Comparison of ENCODE assay signal across 17 cellular contexts in the genomic region with DNA sequence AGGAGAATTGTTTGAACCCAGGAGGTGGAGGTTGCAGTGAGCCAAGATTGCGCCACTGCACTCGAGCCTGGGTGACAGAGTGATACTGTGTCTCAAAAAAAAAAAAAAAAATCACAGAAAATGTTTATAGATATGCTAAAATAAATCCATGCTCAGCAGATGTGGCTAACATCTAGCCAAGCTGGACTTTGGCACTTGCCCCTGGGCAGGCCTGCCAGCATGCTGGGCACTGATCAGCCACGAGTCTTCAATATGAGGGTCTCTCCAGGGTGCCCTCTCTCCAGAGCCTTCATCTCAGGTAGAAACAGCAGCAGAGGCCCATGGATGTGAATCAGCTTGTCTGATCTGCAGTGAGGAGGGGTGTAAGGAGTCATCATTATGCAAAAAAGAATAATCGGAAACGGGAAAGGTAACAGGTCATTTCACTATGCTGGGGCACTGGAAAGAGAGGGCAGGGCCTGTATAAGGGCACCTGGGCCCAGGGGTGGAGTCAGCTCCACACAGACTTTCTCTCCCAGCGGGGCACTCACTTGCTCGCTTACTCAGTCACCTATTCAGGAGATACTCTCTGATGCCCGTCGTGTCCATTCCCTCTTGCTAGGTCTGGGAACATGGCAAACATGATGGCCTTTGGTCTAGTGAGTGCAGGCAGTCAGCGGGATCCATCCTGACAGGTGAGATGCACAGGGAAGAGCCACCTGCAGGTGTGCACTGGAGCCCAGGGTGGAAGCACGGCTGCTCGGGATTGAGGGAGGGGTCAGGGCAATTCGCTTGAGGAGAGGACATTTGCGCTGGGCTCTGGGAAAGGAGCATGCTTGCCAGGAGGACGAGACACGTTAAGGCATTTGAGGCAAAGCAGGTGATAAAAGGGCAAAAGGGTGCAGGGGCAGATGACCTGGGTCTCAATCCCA. TPM values are rescaled to one million over a fixed set of nuclear protein-coding genes. Genes with fewer than 3 reads are reported as not detected.
"Had no signal": no experiment of that assay in that cellular context is flagged by ENCODE, and none has a peak within 500 bp of the region (broad histone marks: within the 10 kb centered on the region; RNA-seq: fewer than 3 reads in every experiment).

No MANE protein-coding gene starts in this region.

- H3K36me3 Mint-ChIP-seq: activated CD4-positive, alpha-beta memory T cell treated with anti-CD3 and anti-CD28 coated beads for 36 hours had no signal

- ATAC-seq: heart right ventricle; stimulated activated naive CD8-positive, alpha-beta T cell treated with anti-CD3 and anti-CD28 coated beads, Interleukin-15, Interleukin-2, amounts not matched to agents 100 U/mL and 50 U/mL, for 24 hours; upper lobe of right lung had no signal

- H3K4me1 Mint-ChIP-seq: neural crest cell had no signal

- H3K27me3 ChIP-seq: heart right ventricle, sigmoid colon, upper lobe of right lung had no signal

- H3K27ac ChIP-seq: coronary artery, heart right ventricle, left ventricle myocardium inferior, sigmoid colon, upper lobe of right lung had no signal

- H3K9me3 ChIP-seq: heart right ventricle, left ventricle myocardium inferior, sigmoid colon, upper lobe of right lung had no signal

- H3K9me3 Mint-ChIP-seq: activated CD4-positive, alpha-beta memory T cell treated with anti-CD3 and anti-CD28 coated beads for 36 hours; activated naive CD4-positive, alpha-beta T cell treated with anti-CD3 and anti-CD28 coated beads for 36 hours; neural crest cell; T-helper 2 cell treated with Interferon-gamma antibody and Interleukin-4, amounts not matched to agents 5 μg/mL and 100 μg/mL, for 36 hours had no signal

- H3K27ac Mint-ChIP-seq: activated CD4-positive, alpha-beta memory T cell treated with anti-CD3 and anti-CD28 coated beads for 36 hours; activated naive CD4-positive, alpha-beta T cell treated with anti-CD3 and anti-CD28 coated beads for 36 hours; T-helper 2 cell treated with Interferon-gamma antibody and Interleukin-4, amounts not matched to agents 5 μg/mL and 100 μg/mL, for 36 hours had no signal

- H3K4me3 Mint-ChIP-seq: activated CD4-positive, alpha-beta memory T cell treated with anti-CD3 and anti-CD28 coated beads for 36 hours; activated naive CD4-positive, alpha-beta T cell treated with anti-CD3 and anti-CD28 coated beads for 36 hours; neural crest cell; T-helper 2 cell treated with Interferon-gamma antibody and Interleukin-4, amounts not matched to agents 5 μg/mL and 100 μg/mL, for 36 hours had no signal

- H3K36me3 ChIP-seq: left ventricle myocardium inferior, sigmoid colon, upper lobe of right lung had no signal

- H3K4me3 ChIP-seq: coronary artery, heart right ventricle, left ventricle myocardium inferior, sigmoid colon, upper lobe of right lung had no signal

- H3K4me1 ChIP-seq: heart right ventricle, left ventricle myocardium inferior, sigmoid colon, upper lobe of right lung had no signal

- DNase-seq: activated CD4-positive, alpha-beta memory T cell treated with anti-CD3 and anti-CD28 coated beads for 36 hours; activated CD4-positive, CD25-positive, alpha-beta regulatory T cell treated with anti-CD3 and anti-CD28 coated beads, Interleukin-2, amount 50 U/mL, for 72 hours; activated naive CD4-positive, alpha-beta T cell treated with anti-CD3 and anti-CD28 coated beads for 36 hours; activated T-cell treated with anti-CD3 and anti-CD28 coated beads, Interleukin-2, amount 50 U/mL, for 48 hours; caudate nucleus; effector CD4-positive, alpha-beta T cell; foreskin melanocyte; heart right ventricle; left ventricle myocardium inferior; sigmoid colon; stimulated activated CD4-positive, alpha-beta T cell treated with anti-CD3 and anti-CD28 coated beads, Interleukin-12 subunit alpha, Interleukin-12 subunit beta, amount 100 ng/mL, for 4 hours; stimulated activated naive CD8-positive, alpha-beta T cell treated with anti-CD3 and anti-CD28 coated beads, Interleukin-15, Interleukin-2, amounts not matched to agents 100 U/mL and 50 U/mL, for 24 hours; upper lobe of right lung had no signal

- H3K27me3 Mint-ChIP-seq: activated CD4-positive, alpha-beta memory T cell treated with anti-CD3 and anti-CD28 coated beads for 36 hours had no signal

RNA-seq across cellular contexts. Expression of a gene that starts 29.1 kb away (rescaled TPM):
- total RNA-seq: myocyte, neural crest cell had no signal
